In the genomic region with DNA sequence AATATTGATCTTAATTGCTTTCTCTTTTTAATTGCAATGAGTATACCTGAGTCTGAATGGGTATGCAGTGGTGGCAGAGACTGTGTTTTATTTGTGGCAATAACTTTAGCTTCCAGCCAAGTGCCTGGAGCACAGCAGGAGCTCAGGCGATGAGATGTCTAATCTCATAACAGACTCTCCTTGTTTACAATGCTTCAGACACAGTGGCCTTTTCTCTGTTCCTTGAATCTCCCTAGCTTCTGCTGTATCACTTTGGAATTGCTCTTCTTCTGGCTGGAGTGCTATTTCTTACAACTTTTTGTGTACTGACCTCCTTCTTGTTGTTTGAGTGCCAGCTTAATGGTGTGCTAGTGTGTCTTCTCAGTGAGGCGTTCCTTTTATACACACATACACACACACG, we compare ENCODE assay signal across 19 cellular contexts.
"Had no signal": no experiment of that assay in that cellular context is flagged by ENCODE, and none has a peak within 500 bp of the region (broad histone marks: within the 10 kb centered on the region; RNA-seq: fewer than 3 reads in every experiment).

No MANE protein-coding gene starts in this region.

- ATAC-seq: activated CD4-positive, CD25-positive, alpha-beta regulatory T cell treated with anti-CD3 and anti-CD28 coated beads, Interleukin-2, amount 50 U/mL, for 24 hours; activated CD8-positive, alpha-beta memory T cell treated with anti-CD3 and anti-CD28 coated beads, Interleukin-2, amount 10 ng/mL, durations not matched to agents 7 days and 5 days; heart left ventricle; left lobe of liver; stimulated activated effector memory CD8-positive, alpha-beta T cell treated with anti-CD3 and anti-CD28 coated beads, Interleukin-12 subunit alpha, Interleukin-12 subunit beta, amount 100 ng/mL, for 72 hours had no signal

- H3K4me3 Mint-ChIP-seq: activated CD8-positive, alpha-beta memory T cell treated with anti-CD3 and anti-CD28 coated beads, Interleukin-2, amount 10 ng/mL, durations not matched to agents 7 days and 5 days; activated naive CD8-positive, alpha-beta T cell; activated T-cell treated with anti-CD3 and anti-CD28 coated beads, Interleukin-2, amount 50 U/mL, for 24 hours; memory B cell; stimulated activated effector memory CD8-positive, alpha-beta T cell treated with anti-CD3 and anti-CD28 coated beads, Interleukin-12 subunit alpha, Interleukin-12 subunit beta, amount 100 ng/mL, for 72 hours; T-helper 1 cell treated with Interleukin-12 subunit alpha and Interleukin-12 subunit beta and Interleukin-4 antibody, amounts not matched to agents 30 μg/mL and 1 μg/mL, for 36 hours had no signal

- H3K27me3 ChIP-seq: brain microvascular endothelial cell, esophagus squamous epithelium, heart left ventricle, neutrophil, right atrium auricular region had no signal

- FAIRE-seq: islet of Langerhans, small intestine had no signal

- H3K36me3 Mint-ChIP-seq: activated CD8-positive, alpha-beta memory T cell treated with anti-CD3 and anti-CD28 coated beads, Interleukin-2, amount 10 ng/mL, durations not matched to agents 7 days and 5 days; activated naive CD8-positive, alpha-beta T cell; memory B cell; stimulated activated effector memory CD8-positive, alpha-beta T cell treated with anti-CD3 and anti-CD28 coated beads, Interleukin-12 subunit alpha, Interleukin-12 subunit beta, amount 100 ng/mL, for 72 hours had no signal

- H3K27me3 Mint-ChIP-seq: activated CD8-positive, alpha-beta memory T cell treated with anti-CD3 and anti-CD28 coated beads, Interleukin-2, amount 10 ng/mL, durations not matched to agents 7 days and 5 days; activated naive CD8-positive, alpha-beta T cell; activated T-cell treated with anti-CD3 and anti-CD28 coated beads, Interleukin-2, amount 50 U/mL, for 24 hours; memory B cell had no signal

- H3K4me1 ChIP-seq: esophagus squamous epithelium, heart left ventricle, right atrium auricular region had no signal

- H3K27ac Mint-ChIP-seq: activated CD8-positive, alpha-beta memory T cell treated with anti-CD3 and anti-CD28 coated beads, Interleukin-2, amount 10 ng/mL, durations not matched to agents 7 days and 5 days; activated naive CD8-positive, alpha-beta T cell; activated T-cell treated with anti-CD3 and anti-CD28 coated beads, Interleukin-2, amount 50 U/mL, for 24 hours; memory B cell; stimulated activated effector memory CD8-positive, alpha-beta T cell treated with anti-CD3 and anti-CD28 coated beads, Interleukin-12 subunit alpha, Interleukin-12 subunit beta, amount 100 ng/mL, for 72 hours; T-helper 1 cell treated with Interleukin-12 subunit alpha and Interleukin-12 subunit beta and Interleukin-4 antibody, amounts not matched to agents 30 μg/mL and 1 μg/mL, for 36 hours had no signal

- DNase-seq: activated CD4-positive, alpha-beta T cell treated with anti-CD3 and anti-CD28 coated beads, Interleukin-2, amount 50 U/mL, for 4 hours; activated CD8-positive, alpha-beta memory T cell treated with anti-CD3 and anti-CD28 coated beads, Interleukin-2, amount 10 ng/mL, durations not matched to agents 7 days and 5 days; activated effector memory CD4-positive, alpha-beta T cell treated with anti-CD3 and anti-CD28 coated beads, Interleukin-2, amount 50 U/mL, for 16 hours; activated T-cell treated with anti-CD3 and anti-CD28 coated beads, Interleukin-2, amount 50 U/mL, for 24 hours; brain microvascular endothelial cell; esophagus squamous epithelium; foreskin fibroblast; heart left ventricle; posterior cingulate gyrus; small intestine had no signal

- H3K4me3 ChIP-seq: esophagus squamous epithelium, heart left ventricle, right atrium auricular region had no signal

- H3K9me3 ChIP-seq: esophagus squamous epithelium, heart left ventricle, neutrophil, right atrium auricular region had no signal

- H3K36me3 ChIP-seq: brain microvascular endothelial cell, esophagus squamous epithelium, heart left ventricle, neutrophil, right atrium auricular region had no signal

- H3K9me3 Mint-ChIP-seq: activated T-cell treated with anti-CD3 and anti-CD28 coated beads, Interleukin-2, amount 50 U/mL, for 24 hours; stimulated activated effector memory CD8-positive, alpha-beta T cell treated with anti-CD3 and anti-CD28 coated beads, Interleukin-12 subunit alpha, Interleukin-12 subunit beta, amount 100 ng/mL, for 72 hours; T-helper 1 cell treated with Interleukin-12 subunit alpha and Interleukin-12 subunit beta and Interleukin-4 antibody, amounts not matched to agents 30 μg/mL and 1 μg/mL, for 36 hours had no signal

- H3K4me1 Mint-ChIP-seq: memory B cell; stimulated activated effector memory CD8-positive, alpha-beta T cell treated with anti-CD3 and anti-CD28 coated beads, Interleukin-12 subunit alpha, Interleukin-12 subunit beta, amount 100 ng/mL, for 72 hours had no signal

- H3K27ac ChIP-seq: brain microvascular endothelial cell, esophagus squamous epithelium, heart left ventricle, neutrophil, right atrium auricular region had no signal
